Comparison of ENCODE assay signal across 1 cellular context in genomic region chr12:120086801-120087621, GRCh38.
TF ChIP-seq lines count a peak whose summit lies in the region.

No MANE protein-coding gene starts in this region.

TF ChIP-seq in HepG2, 621 proteins besides CTCF, POLR2A, EP300 and RAD21 (continued from another document and continues in another):
- TF ChIP-seq, protein P1, sequence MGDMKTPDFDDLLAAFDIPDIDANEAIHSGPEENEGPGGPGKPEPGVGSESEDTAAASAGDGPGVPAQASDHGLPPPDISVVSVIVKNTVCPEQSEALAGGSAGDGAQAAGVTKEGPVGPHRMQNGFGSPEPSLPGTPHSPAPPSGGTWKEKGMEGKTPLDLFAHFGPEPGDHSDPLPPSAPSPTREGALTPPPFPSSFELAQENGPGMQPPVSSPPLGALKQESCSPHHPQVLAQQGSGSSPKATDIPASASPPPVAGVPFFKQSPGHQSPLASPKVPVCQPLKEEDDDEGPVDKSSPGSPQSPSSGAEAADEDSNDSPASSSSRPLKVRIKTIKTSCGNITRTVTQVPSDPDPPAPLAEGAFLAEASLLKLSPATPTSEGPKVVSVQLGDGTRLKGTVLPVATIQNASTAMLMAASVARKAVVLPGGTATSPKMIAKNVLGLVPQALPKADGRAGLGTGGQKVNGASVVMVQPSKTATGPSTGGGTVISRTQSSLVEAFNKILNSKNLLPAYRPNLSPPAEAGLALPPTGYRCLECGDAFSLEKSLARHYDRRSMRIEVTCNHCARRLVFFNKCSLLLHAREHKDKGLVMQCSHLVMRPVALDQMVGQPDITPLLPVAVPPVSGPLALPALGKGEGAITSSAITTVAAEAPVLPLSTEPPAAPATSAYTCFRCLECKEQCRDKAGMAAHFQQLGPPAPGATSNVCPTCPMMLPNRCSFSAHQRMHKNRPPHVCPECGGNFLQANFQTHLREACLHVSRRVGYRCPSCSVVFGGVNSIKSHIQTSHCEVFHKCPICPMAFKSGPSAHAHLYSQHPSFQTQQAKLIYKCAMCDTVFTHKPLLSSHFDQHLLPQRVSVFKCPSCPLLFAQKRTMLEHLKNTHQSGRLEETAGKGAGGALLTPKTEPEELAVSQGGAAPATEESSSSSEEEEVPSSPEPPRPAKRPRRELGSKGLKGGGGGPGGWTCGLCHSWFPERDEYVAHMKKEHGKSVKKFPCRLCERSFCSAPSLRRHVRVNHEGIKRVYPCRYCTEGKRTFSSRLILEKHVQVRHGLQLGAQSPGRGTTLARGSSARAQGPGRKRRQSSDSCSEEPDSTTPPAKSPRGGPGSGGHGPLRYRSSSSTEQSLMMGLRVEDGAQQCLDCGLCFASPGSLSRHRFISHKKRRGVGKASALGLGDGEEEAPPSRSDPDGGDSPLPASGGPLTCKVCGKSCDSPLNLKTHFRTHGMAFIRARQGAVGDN (CRISPR knock-in tag; IDR thresholded peaks at IDR 0.05): peak; percentile 92
- TF ChIP-seq CENPX (CRISPR knock-in tag; IDR thresholded peaks at IDR 0.05) (no peak), ZNF296 (CRISPR knock-in tag; conservative IDR thresholded peaks at IDR 0.05) (no peak), KLF16 (CRISPR knock-in tag; IDR thresholded peaks at IDR 0.05) (peak in 1 of 2 experiments; percentile 80; a peak in 2 of 4 replicates), ZNF160 (CRISPR knock-in tag; IDR thresholded peaks at IDR 0.05) (peak; percentile 61; the same call in 1 of the 2 replicates), TBX3 (IDR thresholded peaks at IDR 0.05; ENCODE audit: borderline replicate concordance) (0 out of 2 replicates have a peak, but pooled peaks have one; percentile 26), ZNF350 (CRISPR knock-in tag; IDR thresholded peaks at IDR 0.05; ENCODE audit: borderline replicate concordance, low read depth) (peak; percentile 88), ZNF747 (CRISPR knock-in tag; IDR thresholded peaks at IDR 0.05; ENCODE audit: borderline replicate concordance) (no peak; the same call in 1 of the 2 replicates), KLF12 (CRISPR knock-in tag; IDR thresholded peaks at IDR 0.05; ENCODE audit: borderline replicate concordance) (no peak), PAF1 (CRISPR knock-in tag; IDR thresholded peaks at IDR 0.05) (no peak), TAF1 (CRISPR knock-in tag; IDR thresholded peaks at IDR 0.05) (peak; percentile 51; the same call in 1 of the 2 replicates), TFAP4 (IDR thresholded peaks at IDR 0.05; ENCODE audit: borderline replicate concordance, low read depth) (peak; percentile 75; the same call in 1 of the 2 replicates), ZNF34 (CRISPR knock-in tag; IDR thresholded peaks at IDR 0.05; ENCODE audit: borderline replicate concordance) (no peak), NFE2L1 (CRISPR knock-in tag; IDR thresholded peaks at IDR 0.05; ENCODE audit: borderline replicate concordance) (peak; percentile 99), ZNF282 (IDR thresholded peaks at IDR 0.05; ENCODE audit: partially characterized antibody) (no peak), POLR2AphosphoS2 (IDR thresholded peaks at IDR 0.05; ENCODE audit: low read depth, low read length) (no peak), ARNT (IDR thresholded peaks at IDR 0.05) (no peak), TCF12 (IDR thresholded peaks at IDR 0.05) (no peak), TCF12 (CRISPR knock-in tag; IDR thresholded peaks at IDR 0.05) (no peak), HHEX (CRISPR knock-in tag; IDR thresholded peaks at IDR 0.05) (no peak), ZNF335 (CRISPR knock-in tag; IDR thresholded peaks at IDR 0.05) (no peak), CAMTA2 (CRISPR knock-in tag; IDR thresholded peaks at IDR 0.05; ENCODE audit: borderline replicate concordance) (0 out of 2 replicates have a peak, but pooled peaks have one; percentile 42), GZF1 (CRISPR knock-in tag; IDR thresholded peaks at IDR 0.05) (0 out of 2 replicates have a peak, but pooled peaks have one; percentile 49), NBN (conservative IDR thresholded peaks at IDR 0.05) (no peak), RFX1 (IDR thresholded peaks at IDR 0.05) (peak; percentile 95), THAP11 (CRISPR knock-in tag; IDR thresholded peaks at IDR 0.05) (peak; percentile 79), ZNF597 (CRISPR knock-in tag; IDR thresholded peaks at IDR 0.05) (no peak), U2AF2 (IDR thresholded peaks at IDR 0.05; ENCODE audit: low read depth, low read length) (peak; percentile 90), PHF20 (CRISPR knock-in tag; IDR thresholded peaks at IDR 0.05) (0 out of 2 replicates have a peak, but pooled peaks have one; percentile 43), ZFP36L1 (CRISPR knock-in tag; IDR thresholded peaks at IDR 0.05) (no peak), KDM5B (CRISPR knock-in tag; IDR thresholded peaks at IDR 0.05; ENCODE audit: borderline replicate concordance) (peak; percentile 85; the same call in 1 of the 2 replicates), SP1 (IDR thresholded peaks at IDR 0.05) (no peak), SP1 (CRISPR knock-in tag; IDR thresholded peaks at IDR 0.05) (peak; percentile 85), ZNF124 (CRISPR knock-in tag; IDR thresholded peaks at IDR 0.05) (peak; percentile 62; the same call in 1 of the 2 replicates), ZNF788 (CRISPR knock-in tag; IDR thresholded peaks at IDR 0.05; ENCODE audit: borderline replicate concordance) (peak; percentile 72; the same call in 1 of the 2 replicates), CREB1 (IDR thresholded peaks at IDR 0.05) (peak; percentile 91), CREB1 (CRISPR knock-in tag; IDR thresholded peaks at IDR 0.05) (peak; percentile 45; the same call in 1 of the 2 replicates), SIX4 (CRISPR knock-in tag; IDR thresholded peaks at IDR 0.05) (no peak; the same call in none of the 2 replicates), GATAD1 (CRISPR knock-in tag; IDR thresholded peaks at IDR 0.05) (peak; percentile 69), CHD2 (IDR thresholded peaks at IDR 0.05; ENCODE audit: low read depth, low read length) (peak; percentile 23; the same call in 1 of the 2 replicates), FOXM1 (CRISPR knock-in tag; IDR thresholded peaks at IDR 0.05) (no peak), FOSL2 (CRISPR knock-in tag; IDR thresholded peaks at IDR 0.05) (peak; percentile 85), SRY (CRISPR knock-in tag; IDR thresholded peaks at IDR 0.05) (peak; percentile 30; the same call in 1 of the 2 replicates), ZNF691 (CRISPR knock-in tag; IDR thresholded peaks at IDR 0.05; ENCODE audit: borderline replicate concordance, low read depth) (peak; percentile 89; the same call in 1 of the 2 replicates), RBM22 (optimal IDR thresholded peaks at IDR 0.05; ENCODE audit: low read length) (peak; percentile 33), ZMYM3 (CRISPR knock-in tag; IDR thresholded peaks at IDR 0.05) (peak; percentile 27; the same call in 1 of the 2 replicates), NR2F2 (IDR thresholded peaks at IDR 0.05; ENCODE audit: borderline replicate concordance, low read depth) (no peak), SRSF4 (IDR thresholded peaks at IDR 0.05; ENCODE audit: low read depth, low read length, poor library complexity, severe bottlenecking) (no peak), ELF3 (CRISPR knock-in tag; IDR thresholded peaks at IDR 0.05) (peak; percentile 80), HNRNPK (IDR thresholded peaks at IDR 0.05; ENCODE audit: low read depth, low read length, poor library complexity, severe bottlenecking) (no peak), MIER2 (CRISPR knock-in tag; IDR thresholded peaks at IDR 0.05) (peak; percentile 90), ZNF136 (CRISPR knock-in tag; IDR thresholded peaks at IDR 0.05; ENCODE audit: low read depth) (peak; percentile 62; the same call in 1 of the 2 replicates), RORA (CRISPR knock-in tag; IDR thresholded peaks at IDR 0.05) (no peak), ZNF549 (CRISPR knock-in tag; IDR thresholded peaks at IDR 0.05) (no peak), ATRX (CRISPR knock-in tag; IDR thresholded peaks at IDR 0.05; ENCODE audit: borderline replicate concordance) (no peak), ZNF33B (CRISPR knock-in tag; IDR thresholded peaks at IDR 0.05) (peak; percentile 77), PRPF4 (IDR thresholded peaks at IDR 0.05; ENCODE audit: low read depth, low read length, poor library complexity, severe bottlenecking) (no peak), KDM1A (CRISPR knock-in tag; IDR thresholded peaks at IDR 0.05) (peak; percentile 82; the same call in 1 of the 2 replicates)
- TF ChIP-seq, protein P2, sequence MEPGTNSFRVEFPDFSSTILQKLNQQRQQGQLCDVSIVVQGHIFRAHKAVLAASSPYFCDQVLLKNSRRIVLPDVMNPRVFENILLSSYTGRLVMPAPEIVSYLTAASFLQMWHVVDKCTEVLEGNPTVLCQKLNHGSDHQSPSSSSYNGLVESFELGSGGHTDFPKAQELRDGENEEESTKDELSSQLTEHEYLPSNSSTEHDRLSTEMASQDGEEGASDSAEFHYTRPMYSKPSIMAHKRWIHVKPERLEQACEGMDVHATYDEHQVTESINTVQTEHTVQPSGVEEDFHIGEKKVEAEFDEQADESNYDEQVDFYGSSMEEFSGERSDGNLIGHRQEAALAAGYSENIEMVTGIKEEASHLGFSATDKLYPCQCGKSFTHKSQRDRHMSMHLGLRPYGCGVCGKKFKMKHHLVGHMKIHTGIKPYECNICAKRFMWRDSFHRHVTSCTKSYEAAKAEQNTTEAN (CRISPR knock-in tag; conservative IDR thresholded peaks at IDR 0.05): no peak; the same call in 1 of the 2 replicates
- TF ChIP-seq, protein P3, sequence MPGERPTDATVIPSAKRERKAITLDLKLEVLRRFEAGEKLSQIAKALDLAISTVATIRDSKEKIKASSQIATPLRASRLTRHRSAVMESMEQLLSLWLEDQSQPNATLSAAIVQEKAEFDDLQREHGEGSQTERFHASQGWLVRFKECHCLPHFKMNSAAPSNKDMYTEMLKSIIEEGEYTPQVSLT (CRISPR knock-in tag; IDR thresholded peaks at IDR 0.05; ENCODE audit: borderline replicate concordance, low read depth): no peak
- TF ChIP-seq, protein P4, sequence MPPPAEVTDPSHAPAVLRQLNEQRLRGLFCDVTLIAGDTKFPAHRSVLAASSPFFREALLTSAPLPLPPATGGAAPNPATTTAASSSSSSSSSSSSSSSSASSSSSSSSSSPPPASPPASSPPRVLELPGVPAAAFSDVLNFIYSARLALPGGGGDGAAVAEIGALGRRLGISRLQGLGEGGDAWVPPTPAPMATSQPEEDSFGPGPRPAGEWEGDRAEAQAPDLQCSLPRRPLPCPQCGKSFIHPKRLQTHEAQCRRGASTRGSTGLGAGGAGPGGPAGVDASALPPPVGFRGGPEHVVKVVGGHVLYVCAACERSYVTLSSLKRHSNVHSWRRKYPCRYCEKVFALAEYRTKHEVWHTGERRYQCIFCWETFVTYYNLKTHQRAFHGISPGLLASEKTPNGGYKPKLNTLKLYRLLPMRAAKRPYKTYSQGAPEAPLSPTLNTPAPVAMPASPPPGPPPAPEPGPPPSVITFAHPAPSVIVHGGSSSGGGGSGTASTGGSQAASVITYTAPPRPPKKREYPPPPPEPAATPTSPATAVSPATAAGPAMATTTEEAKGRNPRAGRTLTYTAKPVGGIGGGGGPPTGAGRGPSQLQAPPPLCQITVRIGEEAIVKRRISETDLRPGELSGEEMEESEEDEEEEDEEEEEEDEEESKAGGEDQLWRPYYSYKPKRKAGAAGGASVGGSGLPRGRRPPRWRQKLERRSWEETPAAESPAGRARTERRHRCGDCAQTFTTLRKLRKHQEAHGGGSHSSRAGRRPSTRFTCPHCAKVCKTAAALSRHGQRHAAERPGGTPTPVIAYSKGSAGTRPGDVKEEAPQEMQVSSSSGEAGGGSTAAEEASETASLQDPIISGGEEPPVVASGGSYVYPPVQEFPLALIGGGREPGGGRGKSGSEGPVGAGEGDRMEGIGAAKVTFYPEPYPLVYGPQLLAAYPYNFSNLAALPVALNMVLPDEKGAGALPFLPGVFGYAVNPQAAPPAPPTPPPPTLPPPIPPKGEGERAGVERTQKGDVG (CRISPR knock-in tag; IDR thresholded peaks at IDR 0.05; ENCODE audit: borderline replicate concordance): peak; percentile 77; the same call in 1 of the 2 replicates
- TF ChIP-seq, protein P5, sequence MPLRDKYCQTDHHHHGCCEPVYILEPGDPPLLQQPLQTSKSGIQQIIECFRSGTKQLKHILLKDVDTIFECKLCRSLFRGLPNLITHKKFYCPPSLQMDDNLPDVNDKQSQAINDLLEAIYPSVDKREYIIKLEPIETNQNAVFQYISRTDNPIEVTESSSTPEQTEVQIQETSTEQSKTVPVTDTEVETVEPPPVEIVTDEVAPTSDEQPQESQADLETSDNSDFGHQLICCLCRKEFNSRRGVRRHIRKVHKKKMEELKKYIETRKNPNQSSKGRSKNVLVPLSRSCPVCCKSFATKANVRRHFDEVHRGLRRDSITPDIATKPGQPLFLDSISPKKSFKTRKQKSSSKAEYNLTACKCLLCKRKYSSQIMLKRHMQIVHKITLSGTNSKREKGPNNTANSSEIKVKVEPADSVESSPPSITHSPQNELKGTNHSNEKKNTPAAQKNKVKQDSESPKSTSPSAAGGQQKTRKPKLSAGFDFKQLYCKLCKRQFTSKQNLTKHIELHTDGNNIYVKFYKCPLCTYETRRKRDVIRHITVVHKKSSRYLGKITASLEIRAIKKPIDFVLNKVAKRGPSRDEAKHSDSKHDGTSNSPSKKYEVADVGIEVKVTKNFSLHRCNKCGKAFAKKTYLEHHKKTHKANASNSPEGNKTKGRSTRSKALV (CRISPR knock-in tag; IDR thresholded peaks at IDR 0.05): peak; percentile 49
- TF ChIP-seq, protein P6, sequence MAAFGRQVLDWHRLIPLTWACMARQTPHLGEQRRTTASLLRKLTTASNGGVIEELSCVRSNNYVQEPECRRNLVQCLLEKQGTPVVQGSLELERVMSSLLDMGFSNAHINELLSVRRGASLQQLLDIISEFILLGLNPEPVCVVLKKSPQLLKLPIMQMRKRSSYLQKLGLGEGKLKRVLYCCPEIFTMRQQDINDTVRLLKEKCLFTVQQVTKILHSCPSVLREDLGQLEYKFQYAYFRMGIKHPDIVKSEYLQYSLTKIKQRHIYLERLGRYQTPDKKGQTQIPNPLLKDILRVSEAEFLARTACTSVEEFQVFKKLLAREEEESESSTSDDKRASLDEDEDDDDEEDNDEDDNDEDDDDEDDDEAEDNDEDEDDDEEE (CRISPR knock-in tag; IDR thresholded peaks at IDR 0.05): no peak
